ENCODE assay signal across 14 cellular contexts in the genomic region with DNA sequence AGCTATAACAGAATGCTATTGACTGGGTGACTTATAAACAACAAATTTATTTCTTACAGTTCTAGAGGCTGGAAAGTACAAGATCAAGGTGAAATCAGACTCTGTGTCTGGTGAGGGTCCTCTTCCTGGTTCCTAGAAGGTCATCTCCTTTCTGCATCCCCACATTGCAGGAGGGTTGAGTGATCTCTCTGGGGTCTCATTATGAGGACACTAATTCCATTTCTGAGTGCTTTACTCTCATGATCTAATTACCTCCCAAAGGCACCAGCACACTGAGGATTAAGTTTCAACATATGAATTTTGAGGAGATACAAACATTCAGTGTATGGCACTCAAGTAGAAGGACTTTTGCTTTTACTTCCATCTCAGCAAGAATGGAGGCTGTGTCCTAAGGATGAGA.
DNase-seq lines count a peak whose midpoint lies in the region; ATAC-seq and TF ChIP-seq lines count a peak whose summit lies in the region.
"Had no signal": no experiment of that assay in that cellular context is flagged by ENCODE, and none has a peak within 500 bp of the region (broad histone marks: within the 10 kb centered on the region; RNA-seq: fewer than 3 reads in every experiment).

No MANE protein-coding gene starts in this region.

- POLR2A ChIA-PET in activated CD4-positive, alpha-beta memory T cell treated with anti-CD3 and anti-CD28 coated beads for 36 hours (lab: Charles Lee), result no interaction called here

- H3K27ac Mint-ChIP-seq in activated CD4-positive, alpha-beta memory T cell treated with anti-CD3 and anti-CD28 coated beads for 36 hours, result peak overlapping the region; percentile 35
- H3K27ac Mint-ChIP-seq: activated B cell treated with CpG ODN at 0.5 μM for 24 hours had no signal

- peak overlapping the region; percentile 93 for H3K27ac ChIP-seq in neutrophil
- no peak overlapping the region for H3K27ac ChIP-seq in colonic mucosa
- H3K27ac ChIP-seq: uterus had no signal

- peaks cover 3% of the 10 kb centered on the region for H3K36me3 Mint-ChIP-seq in activated T-cell treated with anti-CD3 and anti-CD28 coated beads, Interleukin-2, amount 50 U/mL, for 4 hours (ENCODE audit: insufficient read depth)
- peaks cover 23% of the 10 kb centered on the region for H3K36me3 Mint-ChIP-seq in activated CD4-positive, alpha-beta memory T cell treated with anti-CD3 and anti-CD28 coated beads for 36 hours

- intact Hi-C loops in activated CD4-positive, alpha-beta memory T cell treated with anti-CD3 and anti-CD28 coated beads for 36 hours (cut with micrococcal nuclease), result loop anchor here (1.0 to 5.0 kb wide), 2 partner anchors 120 to 575 kb away; no protein-coding TSS in a partner anchor
- intact Hi-C loops in colonic mucosa (cut with DNase I), result no loop called here

- H3K36me3 ChIP-seq in neutrophil (no peaks in the 10 kb centered on the region), colonic mucosa (no peaks in the 10 kb centered on the region)
- H3K36me3 ChIP-seq: uterus had no signal

- H3K9ac ChIP-seq in colonic mucosa (ENCODE audit: low read depth in 2 of 2, low read length in 2 of 2), result no peak overlapping the region
- H3K9ac ChIP-seq: SK-N-SH had no signal

- peak overlapping the region; percentile 11 for H3K4me3 Mint-ChIP-seq in activated T-cell treated with anti-CD3 and anti-CD28 coated beads, Interleukin-2, amount 50 U/mL, for 4 hours
- no peak overlapping the region for H3K4me3 Mint-ChIP-seq in activated CD4-positive, alpha-beta memory T cell treated with anti-CD3 and anti-CD28 coated beads for 36 hours
- H3K4me3 Mint-ChIP-seq: activated B cell treated with CpG ODN at 0.5 μM for 24 hours had no signal

- ATAC-seq in activated T-cell treated with anti-CD3 and anti-CD28 coated beads, Interleukin-2, amount 50 U/mL, for 4 hours, result peak in 1 of 2 donors; percentile 16
- ATAC-seq in HG03064 (IDR thresholded peaks at IDR 0.05; ENCODE audit: low read depth, unreplicated experiment) (peak; percentile 13), GM19395 (IDR thresholded peaks at IDR 0.05; ENCODE audit: unreplicated experiment) (no peak)

- TF ChIP-seq CTCF in neutrophil (IDR thresholded peaks at IDR 0.05), result no peak
- no peak for TF ChIP-seq CTCF in colonic mucosa (IDR thresholded peaks at IDR 0.05)

- H3K4me3 ChIP-seq in neutrophil (ENCODE audit: low read depth in 1 of 2, low read length in 1 of 2) (peak overlapping the region in 1 of 2 experiments; percentile 37), colonic mucosa (no peak overlapping the region)
- H3K4me3 ChIP-seq: uterus had no signal

- H3K4me1 ChIP-seq in neutrophil (ENCODE audit: control insufficient read depth in 1 of 2, insufficient read depth in 1 of 2, low read depth in 1 of 2, low read length in 1 of 2) (peaks cover 72 to 73% of the 10 kb centered on the region in 2 experiments), colonic mucosa (no peaks in the 10 kb centered on the region)
- H3K4me1 ChIP-seq: uterus had no signal

- peaks cover 51% of the 10 kb centered on the region for H3K4me1 Mint-ChIP-seq in activated T-cell treated with anti-CD3 and anti-CD28 coated beads, Interleukin-2, amount 50 U/mL, for 4 hours (ENCODE audit: low read depth)
- peaks cover 49% of the 10 kb centered on the region for H3K4me1 Mint-ChIP-seq in activated CD4-positive, alpha-beta memory T cell treated with anti-CD3 and anti-CD28 coated beads for 36 hours (ENCODE audit: low read depth)

- H3K27me3 ChIP-seq in neutrophil (no peaks in the 10 kb centered on the region), colonic mucosa (no peaks in the 10 kb centered on the region)
- H3K27me3 ChIP-seq: uterus had no signal

- no peaks in the 10 kb centered on the region for H3K9me3 ChIP-seq in neutrophil
- H3K9me3 ChIP-seq in colonic mucosa, result no peaks in the 10 kb centered on the region
- H3K9me3 ChIP-seq: SK-N-SH, uterus had no signal

- CTCF ChIA-PET in activated CD4-positive, alpha-beta memory T cell treated with anti-CD3 and anti-CD28 coated beads for 36 hours (lab: Charles Lee), result no interaction called here

- no peak for DNase-seq in activated T-cell treated with anti-CD3 and anti-CD28 coated beads, Interleukin-2, amount 50 U/mL, for 4 hours
- DNase-seq in activated T-cell treated with anti-CD3 and anti-CD28 coated beads for 4 hours (no peak), colonic mucosa (no peak), foreskin melanocyte (no peak)
- no peak for DNase-seq in activated CD4-positive, alpha-beta memory T cell treated with anti-CD3 and anti-CD28 coated beads for 36 hours
- DNase-seq: activated B cell treated with CpG ODN at 0.5 μM for 24 hours, activated gamma-delta T cell treated with Interleukin-2 at 50 U/mL for 16 hours, Karpas-422, NCI-H2029 treated with DMSO at 0.1 percent for 48 hours, SK-N-SH, uterus had no signal

- peaks cover 21% of the 10 kb centered on the region for H3K9me3 Mint-ChIP-seq in activated T-cell treated with anti-CD3 and anti-CD28 coated beads, Interleukin-2, amount 50 U/mL, for 4 hours
- peaks cover 19% of the 10 kb centered on the region for H3K9me3 Mint-ChIP-seq in activated CD4-positive, alpha-beta memory T cell treated with anti-CD3 and anti-CD28 coated beads for 36 hours

- H3K27me3 Mint-ChIP-seq in activated T-cell treated with anti-CD3 and anti-CD28 coated beads, Interleukin-2, amount 50 U/mL, for 4 hours (ENCODE audit: low read depth), result no peaks in the 10 kb centered on the region
- H3K27me3 Mint-ChIP-seq in activated CD4-positive, alpha-beta memory T cell treated with anti-CD3 and anti-CD28 coated beads for 36 hours, result no peaks in the 10 kb centered on the region
- H3K27me3 Mint-ChIP-seq: activated B cell treated with CpG ODN at 0.5 μM for 24 hours had no signal
